ENCODE assay signal across 18 cellular contexts in the genomic region with DNA sequence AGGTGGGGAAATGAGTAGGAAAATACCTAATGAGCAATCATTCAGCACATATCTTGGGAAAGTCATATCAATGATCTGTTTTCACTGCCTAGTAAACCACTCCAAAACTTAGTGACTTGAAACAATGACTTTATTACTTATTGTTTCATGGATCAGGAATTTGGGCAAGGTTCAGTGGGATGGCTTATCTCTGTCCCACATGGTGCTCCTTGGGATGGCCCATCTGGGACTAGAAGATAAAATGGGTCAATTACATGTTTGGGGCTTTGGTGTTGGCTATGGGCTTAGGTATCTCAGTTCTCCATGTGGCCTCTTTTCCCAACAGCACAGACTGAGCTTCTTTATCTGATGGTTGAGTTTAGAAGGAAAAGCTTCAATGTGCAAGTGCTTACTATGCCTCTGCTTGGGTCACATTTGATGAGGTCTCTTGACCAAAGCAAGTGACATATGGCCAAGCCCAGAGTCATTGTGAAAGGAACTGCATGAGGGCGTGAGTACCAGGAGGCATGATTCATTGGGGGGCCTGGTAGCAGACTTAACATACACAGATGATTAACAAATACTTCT.
A peak's percentile ranks its signal among the peaks of the same experiment; 100 is the strongest.
DNase-seq lines count a peak whose midpoint lies in the region; ATAC-seq, FAIRE-seq and TF ChIP-seq lines count a peak whose summit lies in the region.
"Had no signal": no experiment of that assay in that cellular context is flagged by ENCODE, and none has a peak within 500 bp of the region (broad histone marks: within the 10 kb centered on the region; RNA-seq: fewer than 3 reads in every experiment).

No MANE protein-coding gene starts in this region.

- no peak overlapping the region for H3K27ac Mint-ChIP-seq in activated T-cell treated with anti-CD3 and anti-CD28 coated beads, Interleukin-2, amount 50 U/mL, for 72 hours
- H3K27ac Mint-ChIP-seq: activated CD4-positive, alpha-beta T cell treated with anti-CD3 and anti-CD28 coated beads, Interleukin-2, amount 10 ng/mL, durations not matched to agents 24 days and 14 days; activated T-helper 1 cell treated with anti-CD3 and anti-CD28 coated beads, Interleukin-12 subunit alpha, Interleukin-12 subunit beta, Interleukin-2, Interleukin-4 antibody, amounts not matched to agents 30 ng/mL and 10 ng/mL and 1 ng/mL, durations not matched to agents 14 hours and 24 hours and 36 hours had no signal

- H3K36me3 Mint-ChIP-seq in activated T-cell treated with anti-CD3 and anti-CD28 coated beads, Interleukin-2, amount 50 U/mL, for 72 hours (ENCODE audit: insufficient read depth in 2 of 2) = no peaks in the 10 kb centered on the region

- peaks cover 0 to 4% of the 10 kb centered on the region in 2 donors for H3K4me1 ChIP-seq in aorta (ENCODE audit: control insufficient read depth in 1 of 2, insufficient read depth in 2 of 2, low read length in 2 of 2)

- FAIRE-seq in GM19239 (lab: Jason Lieb, UNC) = no peak
- FAIRE-seq: colon had no signal

- peaks cover 27% of the 10 kb centered on the region for H3K4me1 Mint-ChIP-seq in activated T-cell treated with anti-CD3 and anti-CD28 coated beads, Interleukin-2, amount 50 U/mL, for 72 hours (ENCODE audit: low read depth)

- ATAC-seq in activated T-cell treated with anti-CD3 and anti-CD28 coated beads, Interleukin-2, amount 50 U/mL, for 72 hours (replicated peaks in 1 of 2) = peak; percentile 87 to 90
- ATAC-seq in HG02610 (IDR thresholded peaks at IDR 0.05; ENCODE audit: unreplicated experiment) (peak; percentile 65), HG03460 (IDR thresholded peaks at IDR 0.05; ENCODE audit: unreplicated experiment) (no peak), aorta (ENCODE audit: low FRiP score) (no peak)
- ATAC-seq: left cardiac atrium, mucosa of descending colon, PC-3 had no signal

- no peaks in the 10 kb centered on the region for H3K27me3 ChIP-seq in aorta (ENCODE audit: control insufficient read depth in 1 of 2, insufficient read depth in 2 of 2, low read length in 1 of 2)
- H3K27me3 ChIP-seq: hepatocyte had no signal

- peak; percentile 23 to 54 for DNase-seq in activated T-cell treated with anti-CD3 and anti-CD28 coated beads, Interleukin-2, amount 50 U/mL, for 72 hours
- DNase-seq in activated T-cell treated with anti-CD3 and anti-CD28 coated beads for 4 hours = no peak
- DNase-seq in choroid plexus epithelial cell (ENCODE audit: low read depth) = peak; percentile 17
- DNase-seq in stimulated activated CD8-positive, alpha-beta memory T cell treated with anti-CD3 and anti-CD28 coated beads, Interleukin-4, amount 100 ng/mL, for 48 hours = peak; percentile 33
- no peak for DNase-seq in GM19239 (ENCODE audit: insufficient read length, low spot score)
- no peak for DNase-seq in aorta
- DNase-seq: activated CD4-positive, alpha-beta T cell treated with anti-CD3 and anti-CD28 coated beads, Interleukin-2, amount 10 ng/mL, durations not matched to agents 24 days and 14 days; amniotic stem cell; left cardiac atrium; mucosa of descending colon; NCI-H1092 treated with DMSO at 0.1 percent for 48 hours; NCI-H526; PC-3 had no signal

- WGBS in aorta, 2 donors = 99 to 100% methylated on average over 1 of the region's 1 CpG

- no peak overlapping the region for H3K27ac ChIP-seq in aorta (ENCODE audit: low read depth in 1 of 2, low read length in 2 of 2)
- H3K27ac ChIP-seq: hepatocyte had no signal

- H3K4me3 ChIP-seq in choroid plexus epithelial cell (ENCODE audit: low read depth, low read length) (no peak overlapping the region), aorta (ENCODE audit: low read length in 2 of 2) (no peak overlapping the region)
- H3K4me3 ChIP-seq: hepatocyte, mucosa of descending colon had no signal

- H3K27me3 Mint-ChIP-seq in activated T-cell treated with anti-CD3 and anti-CD28 coated beads, Interleukin-2, amount 50 U/mL, for 72 hours (ENCODE audit: low read depth) = peaks cover 6% of the 10 kb centered on the region

- H3K9me3 Mint-ChIP-seq in activated T-cell treated with anti-CD3 and anti-CD28 coated beads, Interleukin-2, amount 50 U/mL, for 72 hours = peaks cover 0 to 1% of the 10 kb centered on the region in 2 donors
- H3K9me3 Mint-ChIP-seq: activated CD4-positive, alpha-beta T cell treated with anti-CD3 and anti-CD28 coated beads, Interleukin-2, amount 10 ng/mL, durations not matched to agents 24 days and 14 days; activated T-helper 1 cell treated with anti-CD3 and anti-CD28 coated beads, Interleukin-12 subunit alpha, Interleukin-12 subunit beta, Interleukin-2, Interleukin-4 antibody, amounts not matched to agents 30 ng/mL and 10 ng/mL and 1 ng/mL, durations not matched to agents 14 hours and 24 hours and 36 hours had no signal

- H3K4me3 Mint-ChIP-seq in activated T-cell treated with anti-CD3 and anti-CD28 coated beads, Interleukin-2, amount 50 U/mL, for 72 hours = no peak overlapping the region
- H3K4me3 Mint-ChIP-seq: activated CD4-positive, alpha-beta T cell treated with anti-CD3 and anti-CD28 coated beads, Interleukin-2, amount 10 ng/mL, durations not matched to agents 24 days and 14 days; activated T-helper 1 cell treated with anti-CD3 and anti-CD28 coated beads, Interleukin-12 subunit alpha, Interleukin-12 subunit beta, Interleukin-2, Interleukin-4 antibody, amounts not matched to agents 30 ng/mL and 10 ng/mL and 1 ng/mL, durations not matched to agents 14 hours and 24 hours and 36 hours had no signal

- no peaks in the 10 kb centered on the region for H3K9me3 ChIP-seq in aorta (ENCODE audit: control insufficient read depth, low read length)
- H3K9me3 ChIP-seq: mucosa of descending colon had no signal

- no peak for TF ChIP-seq CTCF in choroid plexus epithelial cell (conservative IDR thresholded peaks at IDR 0.05; ENCODE audit: low read depth, low read length)

- no peaks in the 10 kb centered on the region for H3K36me3 ChIP-seq in aorta (ENCODE audit: control insufficient read depth in 1 of 2, insufficient read depth in 2 of 2, low read length in 1 of 2)

- intact Hi-C loops in aorta (cut with DNase I) = no loop called here

Comparison
In these comparisons a context has a peak if more than half of its experiments do, and no peak if none do; other contexts are left out.
1. DNase-seq: peak in activated T-cell treated with anti-CD3 and anti-CD28 coated beads, Interleukin-2, amount 50 U/mL, for 72 hours (2 of 2), choroid plexus epithelial cell (single experiment) and stimulated activated CD8-positive, alpha-beta memory T cell treated with anti-CD3 and anti-CD28 coated beads, Interleukin-4, amount 100 ng/mL, for 48 hours (single experiment); none in activated T-cell treated with anti-CD3 and anti-CD28 coated beads for 4 hours (single experiment), GM19239 (single experiment) and aorta (0 of 2).
2. ATAC-seq: peak in activated T-cell treated with anti-CD3 and anti-CD28 coated beads, Interleukin-2, amount 50 U/mL, for 72 hours (2 of 2) and HG02610 (single experiment); none in HG03460 (single experiment) and aorta (single experiment).